In the genomic region with DNA sequence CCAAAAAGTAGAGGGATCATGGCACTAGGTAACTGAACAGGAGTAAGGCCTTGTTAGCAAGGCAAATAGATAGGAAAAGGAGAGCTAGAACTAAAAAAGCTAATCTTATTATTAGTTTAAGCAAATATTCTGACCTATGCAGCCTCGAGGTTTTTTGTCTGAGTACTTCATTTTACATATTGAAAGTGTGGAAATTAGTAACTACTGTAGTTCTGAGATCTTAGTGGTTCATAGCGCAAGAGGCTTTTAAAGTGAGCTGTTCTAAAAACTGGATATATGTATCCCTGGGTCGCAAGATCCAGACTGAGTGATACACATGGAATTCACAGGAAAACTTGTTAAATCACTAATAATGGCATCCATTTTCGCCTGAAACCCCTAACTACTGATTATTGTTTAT, we compare ENCODE assay signal across 17 cellular contexts.
DNase-seq lines count a peak whose midpoint lies in the region; ATAC-seq and TF ChIP-seq lines count a peak whose summit lies in the region.
"Had no signal": no experiment of that assay in that cellular context is flagged by ENCODE, and none has a peak within 500 bp of the region (broad histone marks: within the 10 kb centered on the region; RNA-seq: fewer than 3 reads in every experiment).

No MANE protein-coding gene starts in this region.

- TF ChIP-seq CTCF in OCI-LY3 (IDR thresholded peaks at IDR 0.05; ENCODE audit: low read depth, low read length) (no peak), prostate gland (IDR thresholded peaks at IDR 0.05) (no peak)

- H3K79me2 ChIP-seq in OCI-LY3 (ENCODE audit: low read length) = peaks cover 94% of the 10 kb centered on the region

- intact Hi-C loops in prostate gland (cut with DNase I) = no loop called here

- no peak overlapping the region for H2AFZ ChIP-seq in OCI-LY3 (ENCODE audit: low read depth, low read length)

- H3K36me3 ChIP-seq in OCI-LY3 (replicated peaks; ENCODE audit: low read depth, low read length) = peaks cover 41% of the 10 kb centered on the region
- H3K36me3 ChIP-seq in prostate gland = no peaks in the 10 kb centered on the region
- H3K36me3 ChIP-seq: gastroesophageal sphincter had no signal

- H3K27ac ChIP-seq in OCI-LY3 (ENCODE audit: low read length) (peak overlapping the region; percentile 92), prostate gland (no peak overlapping the region)
- H3K27ac ChIP-seq: gastroesophageal sphincter had no signal

- WGBS in prostate gland = 92% methylated on average over 4 of the region's 4 CpGs

- peak overlapping the region; percentile 73 for H3K4me3 ChIP-seq in OCI-LY3 (ENCODE audit: low read length)
- no peak overlapping the region for H3K4me3 ChIP-seq in prostate gland
- H3K4me3 ChIP-seq: gastroesophageal sphincter had no signal

- H3K9me3 ChIP-seq in OCI-LY3 (ENCODE audit: insufficient read depth, low read length) = no peaks in the 10 kb centered on the region
- H3K9me3 ChIP-seq in prostate gland = no peaks in the 10 kb centered on the region
- H3K9me3 ChIP-seq: gastroesophageal sphincter had no signal

- peak overlapping the region; percentile 80 for H3K4me2 ChIP-seq in OCI-LY3 (ENCODE audit: low read length)

- H3K4me1 ChIP-seq in OCI-LY3 (ENCODE audit: low read length) = peaks cover 97% of the 10 kb centered on the region
- H3K4me1 ChIP-seq in prostate gland (replicated peaks) = no peaks in the 10 kb centered on the region

- ATAC-seq in GM18502 (IDR thresholded peaks at IDR 0.05; ENCODE audit: poor library complexity, unreplicated experiment) (peak; percentile 51), GM21390 (IDR thresholded peaks at IDR 0.05; ENCODE audit: unreplicated experiment) (peak; percentile 40), HG03045 (IDR thresholded peaks at IDR 0.05; ENCODE audit: unreplicated experiment) (peak; percentile 42), HG03139 (IDR thresholded peaks at IDR 0.05; ENCODE audit: unreplicated experiment) (no peak)
- ATAC-seq: gastroesophageal sphincter, HCT116, natural killer cell had no signal

- no peak for DNase-seq in stimulated activated naive CD4-positive, alpha-beta T cell (lab: John Stamatoyannopoulos, UW)
- DNase-seq in prostate gland (ENCODE audit: low spot score) = no peak
- DNase-seq in middle frontal gyrus (ENCODE audit: extremely low spot score, low spot score) = no peak
- DNase-seq: activated T-cell treated with anti-CD3 and anti-CD28 coated beads, Interleukin-2, amount 50 U/mL, for 1 hour; DMS153; effector CD4-positive, alpha-beta T cell; natural killer cell; NCI-H1694 treated with DMSO at 0.1 percent for 48 hours; NK-92 treated with Interleukin-12 subunit alpha and Interleukin-12 subunit beta, amount 100 ng/mL, for 24 hours; stimulated activated CD4-positive, alpha-beta T cell treated with anti-CD3 and anti-CD28 coated beads, Interleukin-12 subunit alpha, Interleukin-12 subunit beta, amount 100 ng/mL, for 4 hours had no signal

- no peak for TF ChIP-seq POLR2A in prostate gland (IDR thresholded peaks at IDR 0.05)

- peaks cover 28% of the 10 kb centered on the region; the same call in 1 of the 2 replicates for H4K20me1 ChIP-seq in OCI-LY3 (ENCODE audit: insufficient read depth, low read length)

- no peaks in the 10 kb centered on the region for H3K27me3 ChIP-seq in OCI-LY3 (ENCODE audit: low read depth, low read length)
- H3K27me3 ChIP-seq in prostate gland (replicated peaks; ENCODE audit: insufficient read depth) = no peaks in the 10 kb centered on the region
- H3K27me3 ChIP-seq: gastroesophageal sphincter had no signal

- peak overlapping the region; percentile 85 for H3K9ac ChIP-seq in OCI-LY3 (ENCODE audit: low read length)
